Comparison of ENCODE assay signal across 21 cellular contexts in the genomic region with DNA sequence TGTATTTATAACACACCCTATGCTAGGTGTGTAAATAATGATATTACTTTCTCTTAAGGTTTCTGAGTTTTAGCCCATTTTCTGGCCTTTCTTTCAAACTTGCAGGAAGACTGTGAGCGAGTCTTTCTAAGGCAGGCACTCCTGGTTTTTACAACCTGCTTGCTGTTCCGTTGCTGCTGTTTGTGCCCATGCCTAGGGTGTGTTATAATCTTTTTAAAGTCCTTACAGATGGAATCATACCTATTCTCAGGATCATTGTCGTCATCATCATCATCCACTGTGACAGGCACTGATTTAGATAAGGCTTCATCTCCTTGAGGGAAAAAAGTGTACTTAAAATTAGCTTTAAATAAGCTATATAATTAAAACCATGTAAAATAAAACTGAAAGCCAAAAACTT.
"Had no signal": no experiment of that assay in that cellular context is flagged by ENCODE, and none has a peak within 500 bp of the region (broad histone marks: within the 10 kb centered on the region; RNA-seq: fewer than 3 reads in every experiment).

No MANE protein-coding gene starts in this region.

- H2AFZ ChIP-seq: hepatocyte had no signal

- H3K4me3 ChIP-seq: coronary artery, dorsolateral prefrontal cortex, esophagus muscularis mucosa, gastroesophageal sphincter, hepatocyte, left lung, lower lobe of right lung, mucosa of descending colon had no signal

- DNase-seq: dermis blood vessel endothelial cell; dorsolateral prefrontal cortex; effector CD4-positive, alpha-beta T cell; effector memory CD4-positive, alpha-beta T cell; foreskin keratinocyte; hypothalamus; immature natural killer cell; islet precursor cell; kidney; kidney glomerular epithelial cell; left lung; lower lobe of right lung; mesenchymal stem cell; mucosa of descending colon; naive thymus-derived CD4-positive, alpha-beta T cell had no signal

- H3K27ac ChIP-seq: coronary artery, dorsolateral prefrontal cortex, esophagus muscularis mucosa, foreskin keratinocyte, gastroesophageal sphincter, hepatocyte, left lung, lower lobe of right lung had no signal

- H3K27me3 ChIP-seq: esophagus muscularis mucosa, foreskin keratinocyte, gastroesophageal sphincter, hepatocyte, left lung had no signal

- H3K9me3 ChIP-seq: esophagus muscularis mucosa, gastroesophageal sphincter, left lung, lower lobe of right lung, mucosa of descending colon had no signal

- ATAC-seq: foreskin keratinocyte; gastroesophageal sphincter; left lung; lower lobe of right lung; mucosa of descending colon; naive thymus-derived CD4-positive, alpha-beta T cell had no signal

- FAIRE-seq: endothelial cell of umbilical vein, frontal cortex had no signal

- H3K4me1 ChIP-seq: esophagus muscularis mucosa, foreskin keratinocyte, gastroesophageal sphincter, left lung, lower lobe of right lung had no signal

- H3K4me2 ChIP-seq: hepatocyte had no signal

- H3K36me3 ChIP-seq: esophagus muscularis mucosa, left lung, lower lobe of right lung had no signal
